ENCODE assay signal across 7 cellular contexts in the genomic region with DNA sequence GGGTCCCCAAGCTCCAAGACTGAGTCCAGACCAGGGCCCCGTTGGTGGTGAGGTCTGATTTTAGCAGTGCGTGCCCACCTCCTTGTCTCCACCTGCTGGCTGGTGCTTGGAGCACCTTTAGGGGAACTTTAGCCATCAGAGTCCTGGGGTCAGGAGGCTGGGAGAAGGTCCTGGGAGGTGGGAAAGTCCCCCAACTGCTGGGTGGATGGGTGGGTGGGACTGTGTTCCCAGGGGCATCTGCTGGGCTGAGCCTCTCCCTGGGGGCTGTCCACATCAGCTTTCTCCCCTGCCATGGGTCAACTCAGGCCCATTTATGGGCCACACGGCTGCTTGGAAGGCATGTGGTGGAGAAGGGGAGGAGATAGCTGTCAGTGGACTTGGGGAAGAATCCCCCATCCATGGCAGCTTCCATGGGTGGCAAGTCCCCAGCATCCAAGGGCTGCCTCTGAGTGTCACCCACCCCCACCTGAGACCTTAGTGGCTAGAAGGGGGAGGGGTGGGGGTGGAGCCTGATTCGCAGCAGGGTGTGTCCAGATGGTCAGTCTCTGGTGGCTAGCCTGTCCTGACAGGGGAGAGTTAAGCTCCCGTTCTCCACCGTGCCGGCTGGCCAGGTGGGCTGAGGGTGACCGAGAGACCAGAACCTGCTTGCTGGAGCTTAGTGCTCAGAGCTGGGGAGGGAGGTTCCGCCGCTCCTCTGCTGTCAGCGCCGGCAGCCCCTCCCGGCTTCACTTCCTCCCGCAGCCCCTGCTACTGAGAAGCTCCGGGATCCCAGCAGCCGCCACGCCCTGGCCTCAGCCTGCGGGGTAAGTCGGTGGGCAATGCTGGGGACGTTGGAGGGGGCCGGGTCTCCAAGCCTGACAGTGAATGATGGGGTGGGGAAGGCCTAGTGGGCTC. TPM values are rescaled to one million over a fixed set of nuclear protein-coding genes. Genes with fewer than 3 reads are reported as not detected.
DNase-seq lines count a peak whose midpoint lies in the region; ATAC-seq and TF ChIP-seq lines count a peak whose summit lies in the region.

Gene TRPV2 (plus strand): TSS at position 541 of the 894 bp plus-strand sequence. CDS start 2,098 bp downstream, outside the sequence.

- no peaks in the 10 kb centered on the region; the same call in 1 of the 2 replicates for H3K27me3 Mint-ChIP-seq in WTC11 (ENCODE audit: low read depth)
- no peaks in the 10 kb centered on the region for H3K27me3 Mint-ChIP-seq in naive B cell

- TF ChIP-seq CTCF in WTC11 (IDR thresholded peaks at IDR 0.05), result peak; percentile 23; the same call in 1 of the 2 replicates

- H3K4me1 Mint-ChIP-seq in WTC11, result peaks cover 27% of the 10 kb centered on the region
- H3K4me1 Mint-ChIP-seq in naive B cell, result peaks cover 27 to 49% (median 38%) of the 10 kb centered on the region in 3 donors

- WGBS in urinary bladder, result 16% methylated on average over 21 of the region's 21 CpGs

- no peaks in the 10 kb centered on the region for H3K36me3 Mint-ChIP-seq in WTC11
- H3K36me3 Mint-ChIP-seq in naive B cell, result no peaks in the 10 kb centered on the region

- H3K4me1 ChIP-seq in urinary bladder (ENCODE audit: insufficient read depth), result no peaks in the 10 kb centered on the region

- no peak within 1 kb of the TSS for H3K27ac Mint-ChIP-seq in WTC11
- peak within 1 kb of the TSS; percentile 92 to 99 (median 98) for H3K27ac Mint-ChIP-seq in naive B cell

- ATAC-seq in GM18511 (IDR thresholded peaks at IDR 0.05; ENCODE audit: unreplicated experiment) (peak; percentile 53), HG03432 (IDR thresholded peaks at IDR 0.05; ENCODE audit: unreplicated experiment) (peak; percentile 47), WTC11 (peak; percentile 87), naive B cell (ENCODE audit: low read depth in 2 of 2) (peak; percentile 53 to 56)

- DNase-seq in WTC11 (ENCODE audit: low spot score) (peak; percentile 62), naive B cell (peak; percentile 46), T1000 (lab: John Stamatoyannopoulos, UW) (no peak)
- peak; percentile 11 for DNase-seq in effector CD8-positive, alpha-beta T cell (lab: John Stamatoyannopoulos, UW)

- CTCF ChIA-PET in WTC11 (lab: Charles Lee), result interaction anchor here (0.5 to 6.4 kb wide), 33 partner anchors 8 to 129 kb away, joined by 3 to 96 read pairs (median 4); partner anchors contain the start of genes CENPV and UBB

- peak within 1 kb of the TSS; percentile 76 for H3K4me3 ChIP-seq in urinary bladder (ENCODE audit: low read depth, low read length)

- POLR2A ChIA-PET in WTC11 (lab: Charles Lee), result interaction anchor here (0.6 to 1.6 kb wide), 4 partner anchors 14 to 35 kb away, joined by 3 to 8 read pairs (median 4); partner anchors contain the start of gene UBB

- peak within 1 kb of the TSS; percentile 85 for H3K27ac ChIP-seq in urinary bladder (ENCODE audit: low read depth)

- no peaks in the 10 kb centered on the region for H3K36me3 ChIP-seq in urinary bladder (ENCODE audit: insufficient read depth)

- H3K4me3 Mint-ChIP-seq in WTC11 (no peak within 1 kb of the TSS; the same call in 1 of the 2 replicates), naive B cell (peak within 1 kb of the TSS; percentile 90 to 98 (median 96))

- H3K9me3 Mint-ChIP-seq in WTC11 (no peaks in the 10 kb centered on the region), naive B cell (no peaks in the 10 kb centered on the region)

TF ChIP-seq in WTC11, 78 proteins besides CTCF, POLR2A, EP300 and RAD21 (continues in another document):
- no peak for TF ChIP-seq IRF2 (CRISPR knock-in tag; IDR thresholded peaks at IDR 0.05; ENCODE audit: borderline replicate concordance, low read depth)
- no peak for TF ChIP-seq ZNF263 (CRISPR knock-in tag; IDR thresholded peaks at IDR 0.05; ENCODE audit: low read depth)
- TF ChIP-seq, protein P1, sequence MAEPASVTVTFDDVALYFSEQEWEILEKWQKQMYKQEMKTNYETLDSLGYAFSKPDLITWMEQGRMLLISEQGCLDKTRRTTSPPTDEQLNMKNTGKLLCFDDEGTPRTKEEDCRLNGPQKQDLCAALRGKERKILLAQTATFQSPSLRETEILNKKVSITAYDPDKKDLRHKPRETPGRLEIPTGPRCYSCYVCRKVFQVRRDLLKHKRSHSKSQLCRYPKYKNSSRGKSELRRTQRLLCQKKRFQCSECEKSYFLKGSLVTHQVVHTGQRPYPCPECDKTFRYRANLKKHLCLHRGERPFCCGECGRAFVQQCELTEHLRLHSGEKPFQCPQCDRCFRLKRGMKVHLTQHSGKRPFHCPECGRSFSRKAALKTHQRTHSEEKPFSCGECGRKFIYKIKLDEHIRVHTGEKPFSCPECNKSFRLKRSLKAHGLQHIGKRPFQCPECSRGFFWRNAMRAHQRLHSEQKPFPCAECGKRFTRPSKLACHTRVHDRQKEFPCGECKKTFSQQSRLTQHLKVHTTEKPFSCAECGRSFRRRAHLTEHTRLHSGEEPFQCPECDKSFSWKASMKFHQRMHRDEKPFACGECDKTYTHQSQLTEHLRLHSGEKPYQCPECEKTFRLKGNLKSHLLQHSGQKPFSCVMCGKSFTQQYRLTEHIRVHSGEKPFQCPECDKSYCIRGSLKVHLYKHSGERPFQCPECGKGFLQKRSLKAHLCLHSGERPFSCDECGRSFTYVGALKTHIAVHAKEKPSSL (CRISPR knock-in tag; conservative IDR thresholded peaks at IDR 0.05), result no peak
- TF ChIP-seq, protein P2, sequence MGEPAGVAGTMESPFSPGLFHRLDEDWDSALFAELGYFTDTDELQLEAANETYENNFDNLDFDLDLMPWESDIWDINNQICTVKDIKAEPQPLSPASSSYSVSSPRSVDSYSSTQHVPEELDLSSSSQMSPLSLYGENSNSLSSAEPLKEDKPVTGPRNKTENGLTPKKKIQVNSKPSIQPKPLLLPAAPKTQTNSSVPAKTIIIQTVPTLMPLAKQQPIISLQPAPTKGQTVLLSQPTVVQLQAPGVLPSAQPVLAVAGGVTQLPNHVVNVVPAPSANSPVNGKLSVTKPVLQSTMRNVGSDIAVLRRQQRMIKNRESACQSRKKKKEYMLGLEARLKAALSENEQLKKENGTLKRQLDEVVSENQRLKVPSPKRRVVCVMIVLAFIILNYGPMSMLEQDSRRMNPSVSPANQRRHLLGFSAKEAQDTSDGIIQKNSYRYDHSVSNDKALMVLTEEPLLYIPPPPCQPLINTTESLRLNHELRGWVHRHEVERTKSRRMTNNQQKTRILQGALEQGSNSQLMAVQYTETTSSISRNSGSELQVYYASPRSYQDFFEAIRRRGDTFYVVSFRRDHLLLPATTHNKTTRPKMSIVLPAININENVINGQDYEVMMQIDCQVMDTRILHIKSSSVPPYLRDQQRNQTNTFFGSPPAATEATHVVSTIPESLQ (CRISPR knock-in tag; IDR thresholded peaks at IDR 0.05), result no peak
- no peak for TF ChIP-seq USF1 (CRISPR knock-in tag; IDR thresholded peaks at IDR 0.05)
- TF ChIP-seq STAT6 (CRISPR knock-in tag; conservative IDR thresholded peaks at IDR 0.05; ENCODE audit: low read depth), result no peak
- TF ChIP-seq, protein P3, sequence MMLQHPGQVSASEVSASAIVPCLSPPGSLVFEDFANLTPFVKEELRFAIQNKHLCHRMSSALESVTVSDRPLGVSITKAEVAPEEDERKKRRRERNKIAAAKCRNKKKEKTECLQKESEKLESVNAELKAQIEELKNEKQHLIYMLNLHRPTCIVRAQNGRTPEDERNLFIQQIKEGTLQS (CRISPR knock-in tag; conservative IDR thresholded peaks at IDR 0.05), result no peak
- TF ChIP-seq RORB (CRISPR knock-in tag; IDR thresholded peaks at IDR 0.05), result no peak
- TF ChIP-seq, protein P4, sequence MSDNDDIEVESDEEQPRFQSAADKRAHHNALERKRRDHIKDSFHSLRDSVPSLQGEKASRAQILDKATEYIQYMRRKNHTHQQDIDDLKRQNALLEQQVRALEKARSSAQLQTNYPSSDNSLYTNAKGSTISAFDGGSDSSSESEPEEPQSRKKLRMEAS (CRISPR knock-in tag; IDR thresholded peaks at IDR 0.05), result no peak
- TF ChIP-seq OVOL2 (CRISPR knock-in tag; IDR thresholded peaks at IDR 0.05; ENCODE audit: borderline replicate concordance), result no peak
- TF ChIP-seq NR2C2 (CRISPR knock-in tag; IDR thresholded peaks at IDR 0.05), result no peak
- no peak for TF ChIP-seq KAT7 (CRISPR knock-in tag; IDR thresholded peaks at IDR 0.05; ENCODE audit: borderline replicate concordance)
- no peak for TF ChIP-seq GTF2I (CRISPR knock-in tag; conservative IDR thresholded peaks at IDR 0.05)
- TF ChIP-seq MYBL2 (CRISPR knock-in tag; IDR thresholded peaks at IDR 0.05), result no peak
- no peak for TF ChIP-seq GABPB1 (CRISPR knock-in tag; IDR thresholded peaks at IDR 0.05)

RNA-seq across cellular contexts. Expression of gene TRPV2, which starts in this region (rescaled TPM):
- 3.5 to 4.9 TPM (median 4.3 TPM) in 3 replicates for total RNA-seq in WTC11 (2021)
- polyA plus RNA-seq in naive B cell (ENCODE audit: low read depth in 6 of 6), result 10 to 100 TPM; 36.2 to 59.9 (median 44.0) TPM
- 6.8 TPM for total RNA-seq in urinary bladder
- 15.4 TPM for polyA plus RNA-seq in urinary bladder
